1 cellular context compared by ENCODE assay signal in genomic region chr7:108122181-108122580, GRCh38.
A peak's percentile ranks its signal among the peaks of the same experiment; 100 is the strongest.
TF ChIP-seq lines count a peak whose summit lies in the region.

No MANE protein-coding gene starts in this region.

TF ChIP-seq in GM12878, 131 proteins besides CTCF, POLR2A, EP300 and RAD21 (continued from another document and continues in another):
- TF ChIP-seq IKZF1 (conservative IDR thresholded peaks at IDR 0.05) (peak; percentile 62), SMC3 (IDR thresholded peaks at IDR 0.05; ENCODE audit: borderline replicate concordance, low read length) (no peak), ZBTB40 (IDR thresholded peaks at IDR 0.05; ENCODE audit: borderline replicate concordance) (no peak), RFX5 (IDR thresholded peaks at IDR 0.05; ENCODE audit: low read depth, low read length) (no peak), SRF (IDR thresholded peaks at IDR 0.05; ENCODE audit: low read depth in 2 of 2, low read length in 2 of 2) (no peak), PBX3 (IDR thresholded peaks at IDR 0.05; ENCODE audit: insufficient replicate concordance, low read depth, low read length) (no peak), ATF2 (IDR thresholded peaks at IDR 0.05; ENCODE audit: low read length) (0 out of 2 replicates have a peak, but pooled peaks have one; percentile 28), CREB1 (IDR thresholded peaks at IDR 0.05; ENCODE audit: low read depth) (no peak), ELK1 (IDR thresholded peaks at IDR 0.05; ENCODE audit: low read depth, low read length) (no peak), PKNOX1 (IDR thresholded peaks at IDR 0.05) (no peak), RBBP5 (conservative IDR thresholded peaks at IDR 0.05) (no peak), LARP7 (IDR thresholded peaks at IDR 0.05) (no peak), ZNF274 (IDR thresholded peaks at IDR 0.05; ENCODE audit: insufficient read depth, insufficient read length) (no peak), NFIC (IDR thresholded peaks at IDR 0.05; ENCODE audit: low read depth, low read length) (peak; percentile 48; the same call in 1 of the 2 replicates), BCLAF1 (IDR thresholded peaks at IDR 0.05) (no peak), NBN (IDR thresholded peaks at IDR 0.05) (0 out of 2 replicates have a peak, but pooled peaks have one; percentile 24), TARDBP (IDR thresholded peaks at IDR 0.05; ENCODE audit: borderline replicate concordance) (no peak), NR2C1 (IDR thresholded peaks at IDR 0.05) (no peak), POLR2AphosphoS5 (IDR thresholded peaks at IDR 0.05; ENCODE audit: low read length) (no peak), ZBTB11 (CRISPR knock-in tag; IDR thresholded peaks at IDR 0.05) (no peak), BMI1 (IDR thresholded peaks at IDR 0.05; ENCODE audit: borderline replicate concordance) (no peak), EED (IDR thresholded peaks at IDR 0.05; ENCODE audit: low read depth) (peak; percentile 30; the same call in 1 of the 2 replicates), MYB (IDR thresholded peaks at IDR 0.05; ENCODE audit: borderline replicate concordance, low read depth, low read length) (no peak), KDM1A (IDR thresholded peaks at IDR 0.05; ENCODE audit: borderline replicate concordance) (no peak), ZNF207 (IDR thresholded peaks at IDR 0.05; ENCODE audit: borderline replicate concordance) (no peak), MTA3 (IDR thresholded peaks at IDR 0.05; ENCODE audit: borderline replicate concordance, low read length) (no peak), IRF4 (IDR thresholded peaks at IDR 0.05; ENCODE audit: low read depth, low read length) (no peak), ZSCAN29 (IDR thresholded peaks at IDR 0.05) (no peak), IKZF2 (IDR thresholded peaks at IDR 0.05) (peak; percentile 59 to 63; a peak in 2 of 4 replicates), POLR2AphosphoS2 (IDR thresholded peaks at IDR 0.05; ENCODE audit: low read depth, low read length) (no peak), NFYA (IDR thresholded peaks at IDR 0.05; ENCODE audit: borderline replicate concordance, low read depth, low read length) (no peak), EZH2 (IDR thresholded peaks at IDR 0.05; ENCODE audit: borderline replicate concordance, control insufficient read depth, low read depth, low read length) (no peak), SP1 (IDR thresholded peaks at IDR 0.05; ENCODE audit: low read depth, low read length) (no peak), GATAD2B (conservative IDR thresholded peaks at IDR 0.05; ENCODE audit: low read depth) (no peak), EGR1 (IDR thresholded peaks at IDR 0.05; ENCODE audit: borderline replicate concordance in 1 of 2, low read depth in 2 of 2, low read length in 2 of 2) (no peak), MEF2B (IDR thresholded peaks at IDR 0.05; ENCODE audit: partially characterized antibody, poor library complexity, severe bottlenecking) (peak; percentile 33), RUNX3 (IDR thresholded peaks at IDR 0.05; ENCODE audit: low read length) (peak; percentile 28; the same call in 1 of the 2 replicates), FOS (IDR thresholded peaks at IDR 0.05; ENCODE audit: borderline replicate concordance, extremely low read depth, insufficient read length) (no peak), SIN3A (IDR thresholded peaks at IDR 0.05; ENCODE audit: low read depth, low read length) (no peak), TCF3 (IDR thresholded peaks at IDR 0.05; ENCODE audit: borderline replicate concordance, insufficient read depth, low read depth, low read length) (no peak), TBL1XR1 (IDR thresholded peaks at IDR 0.05; ENCODE audit: low read depth, low read length) (no peak), CEBPB (IDR thresholded peaks at IDR 0.05; ENCODE audit: borderline replicate concordance in 1 of 2, low read depth in 2 of 2, low read length in 2 of 2) (no peak), HDGF (IDR thresholded peaks at IDR 0.05) (no peak), CREM (IDR thresholded peaks at IDR 0.05; ENCODE audit: low read depth) (no peak), RELB (IDR thresholded peaks at IDR 0.05; ENCODE audit: low read depth) (0 out of 2 replicates have a peak, but pooled peaks have one; percentile 58), RELA (IDR thresholded peaks at IDR 0.05; ENCODE audit: borderline replicate concordance, partially characterized antibody) (no peak), MLLT1 (IDR thresholded peaks at IDR 0.05) (no peak)
